12 cellular contexts compared by ENCODE assay signal in genomic region chr2:217835931-217836881, GRCh38.
A peak's percentile ranks its signal among the peaks of the same experiment; 100 is the strongest.
DNase-seq lines count a peak whose midpoint lies in the region; ATAC-seq and TF ChIP-seq lines count a peak whose summit lies in the region.
"Had no signal": no experiment of that assay in that cellular context is flagged by ENCODE, and none has a peak within 500 bp of the region (broad histone marks: within the 10 kb centered on the region; RNA-seq: fewer than 3 reads in every experiment).

No MANE protein-coding gene starts in this region.

- H3K27ac Mint-ChIP-seq in glutamatergic neuron (ENCODE audit: unreplicated experiment), result peak overlapping the region; percentile 81
- no peak overlapping the region for H3K27ac Mint-ChIP-seq in activated T-helper 2 cell treated with anti-CD3 and anti-CD28 coated beads, Interferon-gamma antibody, Interleukin-2, Interleukin-4, amounts not matched to agents 10 μg/mL and 5 μg/mL and 100 μg/mL, durations not matched to agents 14 hours and 24 hours and 36 hours

- H3K4me1 ChIP-seq in adrenal gland (replicated peaks in 1 of 2) (peaks cover 12 to 71% of the 10 kb centered on the region in 2 donors), parathyroid adenoma (no peaks in the 10 kb centered on the region)

- H3K79me2 ChIP-seq in parathyroid adenoma, result no peaks in the 10 kb centered on the region

- H3K27me3 ChIP-seq in adrenal gland, result no peaks in the 10 kb centered on the region
- H3K27me3 ChIP-seq in parathyroid adenoma (ENCODE audit: control insufficient read depth, insufficient read depth, low read length), result no peaks in the 10 kb centered on the region

- H3K27me3 Mint-ChIP-seq in glutamatergic neuron (ENCODE audit: unreplicated experiment), result peaks cover 8% of the 10 kb centered on the region
- no peaks in the 10 kb centered on the region for H3K27me3 Mint-ChIP-seq in activated T-helper 2 cell treated with anti-CD3 and anti-CD28 coated beads, Interferon-gamma antibody, Interleukin-2, Interleukin-4, amounts not matched to agents 10 μg/mL and 5 μg/mL and 100 μg/mL, durations not matched to agents 14 hours and 24 hours and 36 hours (ENCODE audit: low read depth)

- peak; percentile 91 for DNase-seq in EH (ENCODE audit: low read depth)
- DNase-seq in adrenal gland, result peak in 2 of 7 donors; percentile 48 to 64
- no peak for DNase-seq in glutamatergic neuron
- no peak for DNase-seq in NCI-H446 treated with DMSO at 0.1 percent for 48 hours (lab: John Stamatoyannopoulos, UW)
- DNase-seq in activated T-helper 2 cell treated with anti-CD3 and anti-CD28 coated beads, Interferon-gamma antibody, Interleukin-2, Interleukin-4, amounts not matched to agents 10 μg/mL and 5 μg/mL and 100 μg/mL, durations not matched to agents 14 hours and 24 hours and 36 hours (ENCODE audit: low spot score), result no peak
- DNase-seq: activated CD4-positive, CD25-positive, alpha-beta regulatory T cell; DMS 273 treated with DMSO at 0.1 percent for 48 hours; NCI-H1105; stimulated activated CD4-positive, alpha-beta T cell treated with anti-CD3 and anti-CD28 coated beads, Interleukin-15, amount 100 ng/mL, for 24 hours had no signal

- TF ChIP-seq CTCF in adrenal gland (IDR thresholded peaks at IDR 0.05) (no peak), glutamatergic neuron (IDR thresholded peaks at IDR 0.05; ENCODE audit: partially characterized antibody, unreplicated experiment) (no peak), parathyroid adenoma (IDR thresholded peaks at IDR 0.05) (no peak)

- ATAC-seq in GM21619 (IDR thresholded peaks at IDR 0.05; ENCODE audit: unreplicated experiment), result no peak
- no peak for ATAC-seq in GM18870 (IDR thresholded peaks at IDR 0.05; ENCODE audit: unreplicated experiment)

- no peak overlapping the region for H3K4me2 ChIP-seq in parathyroid adenoma (ENCODE audit: low read length)

- H3K27ac ChIP-seq in adrenal gland, result peak overlapping the region in 4 of 5 donors; percentile 26 to 91 (median 56)
- peak overlapping the region; percentile 15 for H3K27ac ChIP-seq in parathyroid adenoma

- H3K9me3 Mint-ChIP-seq in glutamatergic neuron (ENCODE audit: unreplicated experiment), result peaks cover 2% of the 10 kb centered on the region
- H3K9me3 Mint-ChIP-seq in activated T-helper 2 cell treated with anti-CD3 and anti-CD28 coated beads, Interferon-gamma antibody, Interleukin-2, Interleukin-4, amounts not matched to agents 10 μg/mL and 5 μg/mL and 100 μg/mL, durations not matched to agents 14 hours and 24 hours and 36 hours, result no peaks in the 10 kb centered on the region

- peak overlapping the region; percentile 49 for H3K4me3 Mint-ChIP-seq in glutamatergic neuron (ENCODE audit: unreplicated experiment)
- no peak overlapping the region for H3K4me3 Mint-ChIP-seq in activated T-helper 2 cell treated with anti-CD3 and anti-CD28 coated beads, Interferon-gamma antibody, Interleukin-2, Interleukin-4, amounts not matched to agents 10 μg/mL and 5 μg/mL and 100 μg/mL, durations not matched to agents 14 hours and 24 hours and 36 hours (ENCODE audit: low read depth)

- no peaks in the 10 kb centered on the region for H3K9me3 ChIP-seq in adrenal gland (replicated peaks in 1 of 3)
- no peaks in the 10 kb centered on the region for H3K9me3 ChIP-seq in parathyroid adenoma (ENCODE audit: control insufficient read depth, low read length)

- peaks cover 0 to 71% of the 10 kb centered on the region in 2 donors for H3K36me3 ChIP-seq in adrenal gland (replicated peaks in 1 of 2)
- H3K36me3 ChIP-seq in parathyroid adenoma (ENCODE audit: control insufficient read depth, insufficient read depth, low read length), result no peaks in the 10 kb centered on the region

- no peaks in the 10 kb centered on the region for H3K36me3 Mint-ChIP-seq in glutamatergic neuron (ENCODE audit: unreplicated experiment)
- H3K36me3 Mint-ChIP-seq in activated T-helper 2 cell treated with anti-CD3 and anti-CD28 coated beads, Interferon-gamma antibody, Interleukin-2, Interleukin-4, amounts not matched to agents 10 μg/mL and 5 μg/mL and 100 μg/mL, durations not matched to agents 14 hours and 24 hours and 36 hours (ENCODE audit: low read depth), result no peaks in the 10 kb centered on the region

- H2AFZ ChIP-seq in parathyroid adenoma, result no peak overlapping the region

- H3K4me1 Mint-ChIP-seq in glutamatergic neuron (ENCODE audit: low read depth, unreplicated experiment), result peaks cover 25% of the 10 kb centered on the region
- no peaks in the 10 kb centered on the region for H3K4me1 Mint-ChIP-seq in activated T-helper 2 cell treated with anti-CD3 and anti-CD28 coated beads, Interferon-gamma antibody, Interleukin-2, Interleukin-4, amounts not matched to agents 10 μg/mL and 5 μg/mL and 100 μg/mL, durations not matched to agents 14 hours and 24 hours and 36 hours (ENCODE audit: low read depth)

- H3K9ac ChIP-seq in parathyroid adenoma, result no peak overlapping the region

- WGBS in adrenal gland, 4 donors, result 50 to 83% (median 80%) methylated on average over 11 to 18 of the region's 18 CpGs

- intact Hi-C loops in adrenal gland (cut with DNase I), result no loop called here
- intact Hi-C loops in activated T-helper 2 cell treated with anti-CD3 and anti-CD28 coated beads, Interferon-gamma antibody, Interleukin-2, Interleukin-4, amounts not matched to agents 10 μg/mL and 5 μg/mL and 100 μg/mL, durations not matched to agents 14 hours and 24 hours and 36 hours (cut with micrococcal nuclease), result no loop called here

- H3K4me3 ChIP-seq in adrenal gland (no peak overlapping the region), parathyroid adenoma (ENCODE audit: low read depth, low read length) (no peak overlapping the region)

- no peak for TF ChIP-seq POLR2A in adrenal gland (IDR thresholded peaks at IDR 0.05)
